8 cellular contexts compared by ENCODE assay signal in genomic region chr3:51778554-51778953, GRCh38. TPM values are rescaled to one million over a fixed set of nuclear protein-coding genes. Genes with fewer than 3 reads are reported as not detected.
"Had no signal": no experiment of that assay in that cellular context is flagged by ENCODE, and none has a peak within 500 bp of the region (broad histone marks: within the 10 kb centered on the region; RNA-seq: fewer than 3 reads in every experiment).

No MANE protein-coding gene starts in this region.

- H3K27ac Mint-ChIP-seq: H9 had no signal

- H3K4me3 Mint-ChIP-seq: H9 had no signal

- H3K27ac ChIP-seq: GM23248, HL-60 had no signal

- DNase-seq: GM23248, GOT3, H9, HCEC 1CT, IMR-90 had no signal

- H3K4me3 ChIP-seq: GM23248, K562 had no signal

RNA-seq across cellular contexts. Expression of gene IQCF6, which starts 0.5 kb away (rescaled TPM):
- total RNA-seq: GM23248, H9, HT1080, IMR-90, K562 had no signal
- polyA plus RNA-seq: GM23248, IMR-90, K562 had no signal
